1 cellular context compared by ENCODE assay signal in genomic region chr11:12172493-12173013, GRCh38.
TF ChIP-seq lines count a peak whose summit lies in the region.

No MANE protein-coding gene starts in this region.

TF ChIP-seq in IMR-90, 13 proteins besides CTCF, POLR2A, EP300 and RAD21:
- TF ChIP-seq USF2 (IDR thresholded peaks at IDR 0.05; ENCODE audit: low read depth, low read length) = no peak
- TF ChIP-seq MAZ (IDR thresholded peaks at IDR 0.05; ENCODE audit: borderline replicate concordance, low read depth, low read length) = no peak
- no peak for TF ChIP-seq CHD1 (IDR thresholded peaks at IDR 0.05; ENCODE audit: low read depth, low read length)
- TF ChIP-seq BHLHE40 (IDR thresholded peaks at IDR 0.05; ENCODE audit: low read depth, low read length) = no peak
- TF ChIP-seq RCOR1 (IDR thresholded peaks at IDR 0.05; ENCODE audit: insufficient replicate concordance, low read length) = no peak
- TF ChIP-seq FOS (IDR thresholded peaks at IDR 0.05; ENCODE audit: low read depth, low read length) = no peak
- TF ChIP-seq SMC3 (IDR thresholded peaks at IDR 0.05; ENCODE audit: low read depth, low read length) = no peak
- no peak for TF ChIP-seq RFX5 (IDR thresholded peaks at IDR 0.05; ENCODE audit: low read depth, low read length)
- TF ChIP-seq NFE2L2 (IDR thresholded peaks at IDR 0.05; ENCODE audit: low read depth, low read length) = no peak
- TF ChIP-seq CEBPB (IDR thresholded peaks at IDR 0.05; ENCODE audit: low read depth, low read length) = no peak
- TF ChIP-seq MXI1 (IDR thresholded peaks at IDR 0.05; ENCODE audit: borderline replicate concordance, low read depth, low read length) = no peak
TF ChIP-seq in IMR-90: peak in this region for 0.
